Comparison of ENCODE assay signal across 1 cellular context in the genomic region with DNA sequence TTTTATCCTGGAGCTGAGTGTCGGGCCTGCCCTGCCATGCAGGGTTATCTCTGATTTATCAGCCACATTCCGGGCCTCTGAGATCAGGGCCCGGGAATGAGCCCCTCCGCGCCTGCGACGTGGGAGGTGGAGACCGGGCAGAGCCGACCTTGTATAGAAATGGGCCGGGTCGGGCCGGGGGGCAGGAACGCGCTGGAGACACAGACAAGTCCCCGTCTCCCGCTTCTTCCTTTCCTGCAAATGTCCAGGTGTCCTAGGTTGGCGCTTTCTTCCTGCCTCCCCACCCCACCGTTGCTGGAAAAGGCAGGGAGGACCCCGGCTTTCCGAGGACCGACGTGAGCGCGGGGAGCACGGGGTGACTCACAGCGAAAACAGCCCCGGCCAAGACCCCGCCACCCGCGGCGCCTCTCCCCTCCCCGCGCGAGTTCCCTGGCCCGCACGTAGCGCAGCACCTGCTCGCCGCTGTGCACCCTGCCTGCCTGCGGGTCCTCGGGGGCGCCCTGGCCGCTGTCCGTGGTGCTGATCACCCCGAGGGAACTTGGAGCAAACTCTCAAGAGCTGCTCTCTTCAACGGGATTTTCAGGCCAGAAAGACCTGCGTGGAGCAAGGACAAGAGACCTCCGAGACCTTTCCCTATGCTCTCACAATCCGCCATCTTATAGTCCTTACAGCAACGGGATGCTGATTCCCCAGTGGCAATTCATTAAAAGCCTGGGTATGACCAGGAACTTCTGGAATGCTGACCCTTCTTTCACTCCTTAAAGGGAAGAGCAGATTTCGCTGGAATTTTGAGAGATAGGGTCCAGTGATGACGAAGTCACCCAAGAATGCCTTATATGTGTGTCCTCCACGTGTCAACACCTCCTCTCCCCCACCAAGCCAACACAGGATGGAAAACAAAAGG.
TF ChIP-seq lines count a peak whose summit lies in the region.

No MANE protein-coding gene starts in this region.

TF ChIP-seq in HepG2, 621 proteins besides CTCF, POLR2A, EP300 and RAD21 (continued from another document and continues in another):
- TF ChIP-seq TAF15 (IDR thresholded peaks at IDR 0.05; ENCODE audit: low read depth, low read length, poor library complexity, severe bottlenecking), result no peak
- peak; percentile 98 for TF ChIP-seq GPN1 (CRISPR knock-in tag; IDR thresholded peaks at IDR 0.05; ENCODE audit: borderline replicate concordance)
- 0 out of 2 replicates have a peak, but pooled peaks have one; percentile 61 for TF ChIP-seq REXO4 (CRISPR knock-in tag; IDR thresholded peaks at IDR 0.05; ENCODE audit: borderline replicate concordance)
- TF ChIP-seq HNRNPH1 (optimal IDR thresholded peaks at IDR 0.05; ENCODE audit: low read depth, low read length), result no peak
- peak; percentile 99 for TF ChIP-seq NFKB2 (CRISPR knock-in tag; IDR thresholded peaks at IDR 0.05; ENCODE audit: borderline replicate concordance)
- TF ChIP-seq, protein P1, sequence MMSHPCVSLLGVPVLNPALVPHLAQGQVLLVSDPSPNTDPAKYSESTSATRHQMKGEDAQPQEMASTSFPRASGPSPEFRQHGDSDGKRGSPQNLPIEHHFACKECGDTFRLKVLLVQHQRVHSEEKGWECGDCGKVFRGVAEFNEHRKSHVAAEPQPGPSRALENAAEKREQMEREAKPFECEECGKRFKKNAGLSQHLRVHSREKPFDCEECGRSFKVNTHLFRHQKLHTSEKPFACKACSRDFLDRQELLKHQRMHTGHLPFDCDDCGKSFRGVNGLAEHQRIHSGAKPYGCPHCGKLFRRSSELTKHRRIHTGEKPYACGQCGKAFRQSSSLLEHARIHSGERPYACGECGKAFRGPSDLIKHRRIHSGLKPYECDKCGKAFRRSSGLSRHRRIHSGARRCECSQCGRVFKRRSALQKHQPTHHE (CRISPR knock-in tag; IDR thresholded peaks at IDR 0.05; ENCODE audit: borderline replicate concordance), result peak; percentile 89
- TF ChIP-seq TOE1 (CRISPR knock-in tag; IDR thresholded peaks at IDR 0.05), result no peak
- peak; percentile 96 for TF ChIP-seq ZNF160 (CRISPR knock-in tag; IDR thresholded peaks at IDR 0.05)
- peak; percentile 99; the same call in 1 of the 2 replicates for TF ChIP-seq SRY (CRISPR knock-in tag; IDR thresholded peaks at IDR 0.05)
- TF ChIP-seq ZNF317 (CRISPR knock-in tag; IDR thresholded peaks at IDR 0.05), result peak; percentile 80
- no peak for TF ChIP-seq CEBPG (CRISPR knock-in tag; IDR thresholded peaks at IDR 0.05)
- 0 out of 2 replicates have a peak, but pooled peaks have one; percentile 23 for TF ChIP-seq TARDBP (CRISPR knock-in tag; IDR thresholded peaks at IDR 0.05)
- TF ChIP-seq, protein P2, sequence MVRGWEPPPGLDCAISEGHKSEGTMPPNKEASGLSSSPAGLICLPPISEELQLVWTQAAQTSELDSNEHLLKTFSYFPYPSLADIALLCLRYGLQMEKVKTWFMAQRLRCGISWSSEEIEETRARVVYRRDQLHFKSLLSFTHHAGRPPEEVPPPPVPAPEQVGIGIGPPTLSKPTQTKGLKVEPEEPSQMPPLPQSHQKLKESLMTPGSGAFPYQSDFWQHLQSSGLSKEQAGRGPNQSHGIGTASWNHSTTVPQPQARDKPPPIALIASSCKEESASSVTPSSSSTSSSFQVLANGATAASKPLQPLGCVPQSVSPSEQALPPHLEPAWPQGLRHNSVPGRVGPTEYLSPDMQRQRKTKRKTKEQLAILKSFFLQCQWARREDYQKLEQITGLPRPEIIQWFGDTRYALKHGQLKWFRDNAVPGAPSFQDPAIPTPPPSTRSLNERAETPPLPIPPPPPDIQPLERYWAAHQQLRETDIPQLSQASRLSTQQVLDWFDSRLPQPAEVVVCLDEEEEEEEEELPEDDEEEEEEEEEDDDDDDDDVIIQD (CRISPR knock-in tag; IDR thresholded peaks at IDR 0.05; ENCODE audit: low read depth), result peak; percentile 86
- TF ChIP-seq, protein P3, sequence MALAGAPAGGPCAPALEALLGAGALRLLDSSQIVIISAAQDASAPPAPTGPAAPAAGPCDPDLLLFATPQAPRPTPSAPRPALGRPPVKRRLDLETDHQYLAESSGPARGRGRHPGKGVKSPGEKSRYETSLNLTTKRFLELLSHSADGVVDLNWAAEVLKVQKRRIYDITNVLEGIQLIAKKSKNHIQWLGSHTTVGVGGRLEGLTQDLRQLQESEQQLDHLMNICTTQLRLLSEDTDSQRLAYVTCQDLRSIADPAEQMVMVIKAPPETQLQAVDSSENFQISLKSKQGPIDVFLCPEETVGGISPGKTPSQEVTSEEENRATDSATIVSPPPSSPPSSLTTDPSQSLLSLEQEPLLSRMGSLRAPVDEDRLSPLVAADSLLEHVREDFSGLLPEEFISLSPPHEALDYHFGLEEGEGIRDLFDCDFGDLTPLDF (CRISPR knock-in tag; IDR thresholded peaks at IDR 0.05), result peak; percentile 69; the same call in 1 of the 2 replicates
- TF ChIP-seq ZNF264 (CRISPR knock-in tag; IDR thresholded peaks at IDR 0.05), result peak; percentile 93
- TF ChIP-seq, protein P4, sequence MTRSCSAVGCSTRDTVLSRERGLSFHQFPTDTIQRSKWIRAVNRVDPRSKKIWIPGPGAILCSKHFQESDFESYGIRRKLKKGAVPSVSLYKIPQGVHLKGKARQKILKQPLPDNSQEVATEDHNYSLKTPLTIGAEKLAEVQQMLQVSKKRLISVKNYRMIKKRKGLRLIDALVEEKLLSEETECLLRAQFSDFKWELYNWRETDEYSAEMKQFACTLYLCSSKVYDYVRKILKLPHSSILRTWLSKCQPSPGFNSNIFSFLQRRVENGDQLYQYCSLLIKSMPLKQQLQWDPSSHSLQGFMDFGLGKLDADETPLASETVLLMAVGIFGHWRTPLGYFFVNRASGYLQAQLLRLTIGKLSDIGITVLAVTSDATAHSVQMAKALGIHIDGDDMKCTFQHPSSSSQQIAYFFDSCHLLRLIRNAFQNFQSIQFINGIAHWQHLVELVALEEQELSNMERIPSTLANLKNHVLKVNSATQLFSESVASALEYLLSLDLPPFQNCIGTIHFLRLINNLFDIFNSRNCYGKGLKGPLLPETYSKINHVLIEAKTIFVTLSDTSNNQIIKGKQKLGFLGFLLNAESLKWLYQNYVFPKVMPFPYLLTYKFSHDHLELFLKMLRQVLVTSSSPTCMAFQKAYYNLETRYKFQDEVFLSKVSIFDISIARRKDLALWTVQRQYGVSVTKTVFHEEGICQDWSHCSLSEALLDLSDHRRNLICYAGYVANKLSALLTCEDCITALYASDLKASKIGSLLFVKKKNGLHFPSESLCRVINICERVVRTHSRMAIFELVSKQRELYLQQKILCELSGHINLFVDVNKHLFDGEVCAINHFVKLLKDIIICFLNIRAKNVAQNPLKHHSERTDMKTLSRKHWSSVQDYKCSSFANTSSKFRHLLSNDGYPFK (CRISPR knock-in tag; IDR thresholded peaks at IDR 0.05; ENCODE audit: borderline replicate concordance), result 0 out of 2 replicates have a peak, but pooled peaks have one; percentile 33
- TF ChIP-seq KLF11 (CRISPR knock-in tag; IDR thresholded peaks at IDR 0.05), result peak; percentile 99
- 0 out of 2 replicates have a peak, but pooled peaks have one; percentile 38 for TF ChIP-seq PHF21A (CRISPR knock-in tag; IDR thresholded peaks at IDR 0.05)
- TF ChIP-seq ZNF24 (IDR thresholded peaks at IDR 0.05), result no peak
- TF ChIP-seq RBM22 (optimal IDR thresholded peaks at IDR 0.05; ENCODE audit: low read length), result no peak
- peak; percentile 93; the same call in 1 of the 2 replicates for TF ChIP-seq ZNF563 (CRISPR knock-in tag; IDR thresholded peaks at IDR 0.05)
- peak; percentile 86; the same call in 1 of the 2 replicates for TF ChIP-seq KLF12 (CRISPR knock-in tag; IDR thresholded peaks at IDR 0.05; ENCODE audit: borderline replicate concordance)
- TF ChIP-seq, protein P5, sequence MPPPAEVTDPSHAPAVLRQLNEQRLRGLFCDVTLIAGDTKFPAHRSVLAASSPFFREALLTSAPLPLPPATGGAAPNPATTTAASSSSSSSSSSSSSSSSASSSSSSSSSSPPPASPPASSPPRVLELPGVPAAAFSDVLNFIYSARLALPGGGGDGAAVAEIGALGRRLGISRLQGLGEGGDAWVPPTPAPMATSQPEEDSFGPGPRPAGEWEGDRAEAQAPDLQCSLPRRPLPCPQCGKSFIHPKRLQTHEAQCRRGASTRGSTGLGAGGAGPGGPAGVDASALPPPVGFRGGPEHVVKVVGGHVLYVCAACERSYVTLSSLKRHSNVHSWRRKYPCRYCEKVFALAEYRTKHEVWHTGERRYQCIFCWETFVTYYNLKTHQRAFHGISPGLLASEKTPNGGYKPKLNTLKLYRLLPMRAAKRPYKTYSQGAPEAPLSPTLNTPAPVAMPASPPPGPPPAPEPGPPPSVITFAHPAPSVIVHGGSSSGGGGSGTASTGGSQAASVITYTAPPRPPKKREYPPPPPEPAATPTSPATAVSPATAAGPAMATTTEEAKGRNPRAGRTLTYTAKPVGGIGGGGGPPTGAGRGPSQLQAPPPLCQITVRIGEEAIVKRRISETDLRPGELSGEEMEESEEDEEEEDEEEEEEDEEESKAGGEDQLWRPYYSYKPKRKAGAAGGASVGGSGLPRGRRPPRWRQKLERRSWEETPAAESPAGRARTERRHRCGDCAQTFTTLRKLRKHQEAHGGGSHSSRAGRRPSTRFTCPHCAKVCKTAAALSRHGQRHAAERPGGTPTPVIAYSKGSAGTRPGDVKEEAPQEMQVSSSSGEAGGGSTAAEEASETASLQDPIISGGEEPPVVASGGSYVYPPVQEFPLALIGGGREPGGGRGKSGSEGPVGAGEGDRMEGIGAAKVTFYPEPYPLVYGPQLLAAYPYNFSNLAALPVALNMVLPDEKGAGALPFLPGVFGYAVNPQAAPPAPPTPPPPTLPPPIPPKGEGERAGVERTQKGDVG (CRISPR knock-in tag; IDR thresholded peaks at IDR 0.05; ENCODE audit: borderline replicate concordance), result no peak
- peak; percentile 85; the same call in 1 of the 2 replicates for TF ChIP-seq CHCHD3 (CRISPR knock-in tag; IDR thresholded peaks at IDR 0.05)
- peak; percentile 98 for TF ChIP-seq ZNF331 (CRISPR knock-in tag; IDR thresholded peaks at IDR 0.05)
- TF ChIP-seq ZSCAN21 (CRISPR knock-in tag; IDR thresholded peaks at IDR 0.05; ENCODE audit: borderline replicate concordance), result peak; percentile 97
- TF ChIP-seq, protein P6, sequence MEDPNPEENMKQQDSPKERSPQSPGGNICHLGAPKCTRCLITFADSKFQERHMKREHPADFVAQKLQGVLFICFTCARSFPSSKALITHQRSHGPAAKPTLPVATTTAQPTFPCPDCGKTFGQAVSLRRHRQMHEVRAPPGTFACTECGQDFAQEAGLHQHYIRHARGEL (CRISPR knock-in tag; IDR thresholded peaks at IDR 0.05), result no peak
- TF ChIP-seq IKZF1 (IDR thresholded peaks at IDR 0.05), result no peak
- peak; percentile 53; the same call in 1 of the 2 replicates for TF ChIP-seq ZFAT (CRISPR knock-in tag; conservative IDR thresholded peaks at IDR 0.05)
- TF ChIP-seq LCORL (IDR thresholded peaks at IDR 0.05), result no peak
- peak; percentile 66; the same call in 1 of the 2 replicates for TF ChIP-seq LCORL (CRISPR knock-in tag; IDR thresholded peaks at IDR 0.05)
- TF ChIP-seq, protein P7, sequence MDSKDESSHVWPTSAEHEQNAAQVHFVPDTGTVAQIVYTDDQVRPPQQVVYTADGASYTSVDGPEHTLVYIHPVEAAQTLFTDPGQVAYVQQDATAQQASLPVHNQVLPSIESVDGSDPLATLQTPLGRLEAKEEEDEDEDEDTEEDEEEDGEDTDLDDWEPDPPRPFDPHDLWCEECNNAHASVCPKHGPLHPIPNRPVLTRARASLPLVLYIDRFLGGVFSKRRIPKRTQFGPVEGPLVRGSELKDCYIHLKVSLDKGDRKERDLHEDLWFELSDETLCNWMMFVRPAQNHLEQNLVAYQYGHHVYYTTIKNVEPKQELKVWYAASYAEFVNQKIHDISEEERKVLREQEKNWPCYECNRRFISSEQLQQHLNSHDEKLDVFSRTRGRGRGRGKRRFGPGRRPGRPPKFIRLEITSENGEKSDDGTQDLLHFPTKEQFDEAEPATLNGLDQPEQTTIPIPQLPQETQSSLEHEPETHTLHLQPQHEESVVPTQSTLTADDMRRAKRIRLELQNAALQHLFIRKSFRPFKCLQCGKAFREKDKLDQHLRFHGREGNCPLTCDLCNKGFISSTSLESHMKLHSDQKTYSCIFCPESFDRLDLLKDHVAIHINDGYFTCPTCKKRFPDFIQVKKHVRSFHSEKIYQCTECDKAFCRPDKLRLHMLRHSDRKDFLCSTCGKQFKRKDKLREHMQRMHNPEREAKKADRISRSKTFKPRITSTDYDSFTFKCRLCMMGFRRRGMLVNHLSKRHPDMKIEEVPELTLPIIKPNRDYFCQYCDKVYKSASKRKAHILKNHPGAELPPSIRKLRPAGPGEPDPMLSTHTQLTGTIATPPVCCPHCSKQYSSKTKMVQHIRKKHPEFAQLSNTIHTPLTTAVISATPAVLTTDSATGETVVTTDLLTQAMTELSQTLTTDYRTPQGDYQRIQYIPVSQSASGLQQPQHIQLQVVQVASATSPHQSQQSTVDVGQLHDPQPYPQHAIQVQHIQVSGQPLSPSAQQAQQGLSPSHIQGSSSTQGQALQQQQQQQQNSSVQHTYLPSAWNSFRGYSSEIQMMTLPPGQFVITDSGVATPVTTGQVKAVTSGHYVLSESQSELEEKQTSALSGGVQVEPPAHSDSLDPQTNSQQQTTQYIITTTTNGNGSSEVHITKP (CRISPR knock-in tag; IDR thresholded peaks at IDR 0.05; ENCODE audit: low read depth), result 0 out of 2 replicates have a peak, but pooled peaks have one; percentile 53
- TF ChIP-seq, protein P8, sequence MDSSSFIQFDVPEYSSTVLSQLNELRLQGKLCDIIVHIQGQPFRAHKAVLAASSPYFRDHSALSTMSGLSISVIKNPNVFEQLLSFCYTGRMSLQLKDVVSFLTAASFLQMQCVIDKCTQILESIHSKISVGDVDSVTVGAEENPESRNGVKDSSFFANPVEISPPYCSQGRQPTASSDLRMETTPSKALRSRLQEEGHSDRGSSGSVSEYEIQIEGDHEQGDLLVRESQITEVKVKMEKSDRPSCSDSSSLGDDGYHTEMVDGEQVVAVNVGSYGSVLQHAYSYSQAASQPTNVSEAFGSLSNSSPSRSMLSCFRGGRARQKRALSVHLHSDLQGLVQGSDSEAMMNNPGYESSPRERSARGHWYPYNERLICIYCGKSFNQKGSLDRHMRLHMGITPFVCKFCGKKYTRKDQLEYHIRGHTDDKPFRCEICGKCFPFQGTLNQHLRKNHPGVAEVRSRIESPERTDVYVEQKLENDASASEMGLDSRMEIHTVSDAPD (CRISPR knock-in tag; IDR thresholded peaks at IDR 0.05), result no peak
- TF ChIP-seq NRL (CRISPR knock-in tag; IDR thresholded peaks at IDR 0.05; ENCODE audit: borderline replicate concordance), result peak; percentile 88
- TF ChIP-seq ZNF607 (CRISPR knock-in tag; IDR thresholded peaks at IDR 0.05; ENCODE audit: borderline replicate concordance), result peak; percentile 98
- peak; percentile 80; the same call in 1 of the 2 replicates for TF ChIP-seq TBX2 (CRISPR knock-in tag; IDR thresholded peaks at IDR 0.05; ENCODE audit: borderline replicate concordance)
- TF ChIP-seq, protein P9, sequence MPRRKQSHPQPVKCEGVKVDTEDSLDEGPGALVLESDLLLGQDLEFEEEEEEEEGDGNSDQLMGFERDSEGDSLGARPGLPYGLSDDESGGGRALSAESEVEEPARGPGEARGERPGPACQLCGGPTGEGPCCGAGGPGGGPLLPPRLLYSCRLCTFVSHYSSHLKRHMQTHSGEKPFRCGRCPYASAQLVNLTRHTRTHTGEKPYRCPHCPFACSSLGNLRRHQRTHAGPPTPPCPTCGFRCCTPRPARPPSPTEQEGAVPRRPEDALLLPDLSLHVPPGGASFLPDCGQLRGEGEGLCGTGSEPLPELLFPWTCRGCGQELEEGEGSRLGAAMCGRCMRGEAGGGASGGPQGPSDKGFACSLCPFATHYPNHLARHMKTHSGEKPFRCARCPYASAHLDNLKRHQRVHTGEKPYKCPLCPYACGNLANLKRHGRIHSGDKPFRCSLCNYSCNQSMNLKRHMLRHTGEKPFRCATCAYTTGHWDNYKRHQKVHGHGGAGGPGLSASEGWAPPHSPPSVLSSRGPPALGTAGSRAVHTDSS (CRISPR knock-in tag; conservative IDR thresholded peaks at IDR 0.05), result no peak
- TF ChIP-seq RAD51 (IDR thresholded peaks at IDR 0.05; ENCODE audit: borderline replicate concordance), result no peak
- TF ChIP-seq SPEN (CRISPR knock-in tag; IDR thresholded peaks at IDR 0.05; ENCODE audit: low read depth), result peak; percentile 92
- TF ChIP-seq CENPX (CRISPR knock-in tag; IDR thresholded peaks at IDR 0.05), result no peak
- peak; percentile 54; the same call in 1 of the 2 replicates for TF ChIP-seq NFE2L1 (CRISPR knock-in tag; IDR thresholded peaks at IDR 0.05; ENCODE audit: borderline replicate concordance)
